20 cellular contexts compared by ENCODE assay signal in the genomic region with DNA sequence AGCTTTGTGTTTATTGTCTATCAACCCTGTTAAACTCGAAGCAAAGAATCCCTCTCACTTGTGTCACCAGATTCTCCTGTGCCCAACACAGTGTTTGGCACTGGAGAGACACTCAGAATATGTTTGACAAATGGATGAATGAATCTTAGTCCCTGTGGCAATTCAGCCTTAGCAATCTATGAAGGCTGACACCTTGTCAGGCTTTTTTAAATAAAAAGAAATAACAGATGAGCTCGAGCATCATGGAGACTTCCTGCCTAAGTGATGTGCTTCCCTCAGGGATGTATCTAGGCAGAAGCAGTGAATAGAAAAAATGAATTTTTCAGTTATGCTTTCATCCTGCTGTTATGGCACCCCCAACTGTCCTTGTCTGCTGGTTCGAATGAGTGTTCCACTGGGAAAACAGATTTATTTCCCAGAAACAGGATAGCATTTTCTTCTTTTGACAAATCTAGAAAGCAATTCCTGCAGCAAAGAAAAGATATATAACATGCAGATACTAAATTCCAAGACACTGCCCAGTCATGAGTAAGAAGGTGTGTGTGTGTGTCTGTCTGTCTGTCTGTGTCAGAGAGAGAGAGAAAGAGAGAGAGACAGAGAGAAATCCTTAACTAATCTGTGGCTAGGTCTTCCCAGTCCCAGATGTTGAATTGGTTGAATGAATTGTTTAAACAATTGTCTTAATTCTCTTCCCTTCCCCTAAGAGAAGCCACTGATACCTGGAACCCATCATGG. TPM values are rescaled to one million over a fixed set of nuclear protein-coding genes. Genes with fewer than 3 reads are reported as not detected.
"Had no signal": no experiment of that assay in that cellular context is flagged by ENCODE, and none has a peak within 500 bp of the region (broad histone marks: within the 10 kb centered on the region; RNA-seq: fewer than 3 reads in every experiment).

No MANE protein-coding gene starts in this region.

- H3K4me2 ChIP-seq: neural progenitor cell had no signal

- H3K4me1 Mint-ChIP-seq: activated CD4-positive, alpha-beta T cell treated with anti-CD3 and anti-CD28 coated beads, Interleukin-2, amount 10 ng/mL, durations not matched to agents 24 days and 14 days; activated naive CD8-positive, alpha-beta T cell treated with anti-CD3 and anti-CD28 coated beads, Interleukin-2, amount 50 U/mL, for 24 hours; immature natural killer cell; neural progenitor cell had no signal

- H3K27ac Mint-ChIP-seq: activated CD4-positive, alpha-beta T cell treated with anti-CD3 and anti-CD28 coated beads, Interleukin-2, amount 10 ng/mL, durations not matched to agents 24 days and 14 days; activated CD8-positive, alpha-beta memory T cell treated with anti-CD3 and anti-CD28 coated beads, Interleukin-2, amount 10 ng/mL, durations not matched to agents 7 days and 5 days; activated CD8-positive, alpha-beta T cell treated with anti-CD3 and anti-CD28 coated beads for 36 hours; activated naive CD8-positive, alpha-beta T cell treated with anti-CD3 and anti-CD28 coated beads, Interleukin-2, amount 50 U/mL, for 24 hours; immature natural killer cell; neural progenitor cell; T-helper 1 cell treated with Interleukin-12 subunit alpha and Interleukin-12 subunit beta and Interleukin-4 antibody, amounts not matched to agents 30 μg/mL and 1 μg/mL, for 36 hours had no signal

- H3K27me3 ChIP-seq: neural progenitor cell, spleen, upper lobe of left lung had no signal

- ATAC-seq: activated CD8-positive, alpha-beta memory T cell treated with anti-CD3 and anti-CD28 coated beads, Interleukin-2, amount 10 ng/mL, durations not matched to agents 7 days and 5 days; activated CD8-positive, alpha-beta T cell treated with anti-CD3 and anti-CD28 coated beads for 36 hours; activated naive CD8-positive, alpha-beta T cell treated with anti-CD3 and anti-CD28 coated beads, Interleukin-2, amount 50 U/mL, for 24 hours had no signal

- H2AFZ ChIP-seq: neural progenitor cell had no signal

- H3K36me3 ChIP-seq: neural progenitor cell, spleen, upper lobe of left lung had no signal

- H3K9me3 Mint-ChIP-seq: activated CD4-positive, alpha-beta T cell treated with anti-CD3 and anti-CD28 coated beads, Interleukin-2, amount 10 ng/mL, durations not matched to agents 24 days and 14 days; activated CD8-positive, alpha-beta T cell treated with anti-CD3 and anti-CD28 coated beads for 36 hours; activated naive CD8-positive, alpha-beta T cell treated with anti-CD3 and anti-CD28 coated beads, Interleukin-2, amount 50 U/mL, for 24 hours; immature natural killer cell; T-helper 1 cell treated with Interleukin-12 subunit alpha and Interleukin-12 subunit beta and Interleukin-4 antibody, amounts not matched to agents 30 μg/mL and 1 μg/mL, for 36 hours had no signal

- H3K27ac ChIP-seq: neural progenitor cell had no signal

- DNase-seq: activated CD4-positive, alpha-beta T cell treated with anti-CD3 and anti-CD28 coated beads, Interleukin-2, amount 10 ng/mL, durations not matched to agents 24 days and 14 days; activated CD8-positive, alpha-beta memory T cell treated with anti-CD3 and anti-CD28 coated beads, Interleukin-2, amount 10 ng/mL, durations not matched to agents 7 days and 5 days; activated CD8-positive, alpha-beta T cell treated with anti-CD3 and anti-CD28 coated beads for 36 hours; activated effector memory CD4-positive, alpha-beta T cell treated with anti-CD3 and anti-CD28 coated beads, Interleukin-2, amount 50 U/mL, for 16 hours; activated naive CD4-positive, alpha-beta T cell treated with anti-CD3 and anti-CD28 coated beads, Interleukin-2, amount 50 U/mL, for 16 hours; activated naive CD8-positive, alpha-beta T cell treated with anti-CD3 and anti-CD28 coated beads, Interleukin-2, amount 50 U/mL, for 24 hours; activated T-cell treated with anti-CD3 and anti-CD28 coated beads for 4 hours; dermis blood vessel endothelial cell; effector CD8-positive, alpha-beta T cell; immature natural killer cell; mesendoderm; mucosa of descending colon; retina; spleen; stimulated activated CD4-positive, alpha-beta T cell treated with anti-CD3 and anti-CD28 coated beads, Interleukin-4, amount 100 ng/mL, for 24 hours; stimulated activated naive CD4-positive, alpha-beta T cell treated with Interleukin-2 at 50 U/mL for 16 hours; upper lobe of left lung had no signal

- H3K36me3 Mint-ChIP-seq: activated CD8-positive, alpha-beta memory T cell treated with anti-CD3 and anti-CD28 coated beads, Interleukin-2, amount 10 ng/mL, durations not matched to agents 7 days and 5 days; immature natural killer cell; naive B cell; neural progenitor cell had no signal

- H3K4me3 ChIP-seq: mucosa of descending colon, neural progenitor cell, spleen, upper lobe of left lung had no signal

- H3K27me3 Mint-ChIP-seq: activated CD4-positive, alpha-beta T cell treated with anti-CD3 and anti-CD28 coated beads, Interleukin-2, amount 10 ng/mL, durations not matched to agents 24 days and 14 days had no signal

- H3K9ac ChIP-seq: neural progenitor cell had no signal

- H3K4me3 Mint-ChIP-seq: activated CD4-positive, alpha-beta T cell treated with anti-CD3 and anti-CD28 coated beads, Interleukin-2, amount 10 ng/mL, durations not matched to agents 24 days and 14 days; activated CD8-positive, alpha-beta memory T cell treated with anti-CD3 and anti-CD28 coated beads, Interleukin-2, amount 10 ng/mL, durations not matched to agents 7 days and 5 days; activated CD8-positive, alpha-beta T cell treated with anti-CD3 and anti-CD28 coated beads for 36 hours; activated naive CD8-positive, alpha-beta T cell treated with anti-CD3 and anti-CD28 coated beads, Interleukin-2, amount 50 U/mL, for 24 hours; immature natural killer cell; neural progenitor cell; T-helper 1 cell treated with Interleukin-12 subunit alpha and Interleukin-12 subunit beta and Interleukin-4 antibody, amounts not matched to agents 30 μg/mL and 1 μg/mL, for 36 hours had no signal

- H3K9me3 ChIP-seq: mucosa of descending colon, spleen, upper lobe of left lung had no signal

- H3K4me1 ChIP-seq: neural progenitor cell had no signal

RNA-seq across cellular contexts. Expression of a gene that starts 16.7 kb away (rescaled TPM):
- total RNA-seq: activated CD4-positive, alpha-beta T cell treated with anti-CD3 and anti-CD28 coated beads, Interleukin-2, amount 10 ng/mL, durations not matched to agents 24 days and 14 days; activated CD8-positive, alpha-beta T cell treated with anti-CD3 and anti-CD28 coated beads for 36 hours had no signal
